ENCODE assay signal across 8 cellular contexts in the genomic region with DNA sequence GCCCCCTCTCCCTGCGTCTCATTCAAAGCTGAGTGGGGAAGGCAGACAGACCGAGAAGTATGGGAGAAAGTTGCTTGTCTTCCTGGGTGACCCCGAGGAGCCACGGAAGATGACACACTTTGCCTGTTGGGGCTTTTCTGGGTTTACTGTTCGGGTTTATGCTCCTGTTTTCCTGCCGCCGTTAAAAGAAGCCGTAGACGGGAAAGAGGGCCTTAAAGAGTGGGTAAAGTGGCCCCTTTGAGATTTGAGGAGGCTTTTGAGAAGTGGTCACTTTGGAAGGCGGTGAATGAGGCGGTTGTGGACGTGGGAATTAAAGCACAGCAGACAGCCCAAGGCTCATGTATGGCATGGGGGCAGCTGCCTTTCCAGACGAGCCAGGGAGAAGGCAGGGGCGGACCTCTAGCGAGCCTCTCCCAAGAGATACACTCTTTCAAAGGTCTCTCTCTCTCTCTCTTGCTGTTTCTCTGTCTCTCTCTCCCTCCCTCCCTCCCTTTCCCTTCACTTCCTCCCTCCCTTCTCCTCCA. TPM values are rescaled to one million over a fixed set of nuclear protein-coding genes. Genes with fewer than 3 reads are reported as not detected.
DNase-seq lines count a peak whose midpoint lies in the region; ATAC-seq and TF ChIP-seq lines count a peak whose summit lies in the region.

No MANE protein-coding gene starts in this region.

- H3K4me3 ChIP-seq in ovary, result peak overlapping the region; percentile 86

- WGBS in ovary, 3 donors, result 0 to 2% (median 1%) methylated on average over 15 of the region's 15 CpGs

- H3K27me3 ChIP-seq in foreskin keratinocyte (no peaks in the 10 kb centered on the region), ovary (no peaks in the 10 kb centered on the region)

- H3K4me1 ChIP-seq in foreskin keratinocyte (peaks cover 20% of the 10 kb centered on the region), ovary (ENCODE audit: insufficient read depth) (peaks cover 5% of the 10 kb centered on the region)

- no peaks in the 10 kb centered on the region for H3K9me3 ChIP-seq in ovary

- TF ChIP-seq CTCF in CD14-positive monocyte (IDR thresholded peaks at IDR 0.05), result no peak
- TF ChIP-seq CTCF in VCaP (conservative IDR thresholded peaks at IDR 0.05), result no peak
- TF ChIP-seq CTCF in foreskin keratinocyte (conservative IDR thresholded peaks at IDR 0.05), result no peak
- TF ChIP-seq CTCF in ovary (IDR thresholded peaks at IDR 0.05), result no peak

- H3K27me3 Mint-ChIP-seq in CD14-positive monocyte (ENCODE audit: low read depth in 3 of 3), result peaks cover 25 to 38% (median 29%) of the 10 kb centered on the region in 3 donors

- TF ChIP-seq POLR2A in ovary (IDR thresholded peaks at IDR 0.05), result no peak

- H3K27ac ChIP-seq in VCaP, result peak overlapping the region; percentile 40; the same call in 1 of the 2 replicates
- peak overlapping the region; percentile 75 for H3K27ac ChIP-seq in foreskin keratinocyte
- H3K27ac ChIP-seq in ovary, result peak overlapping the region; percentile 89 to 93

- H3K9me3 Mint-ChIP-seq in CD14-positive monocyte, result peaks cover 0 to 4% (median 0%) of the 10 kb centered on the region in 7 donors

- intact Hi-C loops in CD14-positive monocyte (cut with micrococcal nuclease) (no loop called here), ovary (cut with DNase I) (loop anchor here in 2 of 4 donors (10.0 kb wide), 2 partner anchors 189 to 459 kb away; no protein-coding TSS in a partner anchor)

- no peaks in the 10 kb centered on the region for H3K36me3 Mint-ChIP-seq in CD14-positive monocyte

- no peak for TF ChIP-seq EP300 in ovary (IDR thresholded peaks at IDR 0.05)

- DNase-seq in CD14-positive monocyte (ENCODE audit: low spot score) (no peak), foreskin keratinocyte (peak; percentile 23 to 54), ovary (peak; percentile 18 to 51 (median 39)), NCI-H2081 treated with DMSO at 0.1 percent for 48 hours (lab: John Stamatoyannopoulos, UW) (no peak)

- peaks cover 17% of the 10 kb centered on the region for H3K4me1 Mint-ChIP-seq in CD14-positive monocyte

- H3K27ac Mint-ChIP-seq in CD14-positive monocyte, result peak overlapping the region in 1 of 7 donors; percentile 70

- H3K4me3 Mint-ChIP-seq in CD14-positive monocyte, result peak overlapping the region; percentile 79 to 90

- ATAC-seq in GM19035 (IDR thresholded peaks at IDR 0.05; ENCODE audit: unreplicated experiment) (peak; percentile 30), HG03354 (IDR thresholded peaks at IDR 0.05; ENCODE audit: poor library complexity, severe bottlenecking, unreplicated experiment) (peak; percentile 26), foreskin keratinocyte (peak; percentile 61), HG03025 (IDR thresholded peaks at IDR 0.05; ENCODE audit: low FRiP score, unreplicated experiment) (no peak)

- H3K36me3 ChIP-seq in ovary, result no peaks in the 10 kb centered on the region

RNA-seq across cellular contexts. Expression of a gene that starts 0.5 kb away (rescaled TPM):
- polyA plus RNA-seq in CD14-positive monocyte (under 1 TPM; 0.14 to 0.46 TPM), foreskin keratinocyte (12.6 and 15.5 TPM in 2 replicates), ovary (100 to 1,000 TPM; 102 to 136 TPM)
- total RNA-seq in foreskin keratinocyte (20.9 and 21.8 TPM in 2 replicates), ovary (10 to 100 TPM; 19.7 to 69.3 (median 41.5) TPM)

RNA-seq across cellular contexts. Expression of a gene that starts 52.0 kb away (rescaled TPM):
- 10 to 100 TPM in 1 of 2 donors, 1 to 10 TPM in 1; 8.4 to 11.0 TPM for polyA plus RNA-seq in CD14-positive monocyte
- 14.5 and 17.7 TPM in 2 replicates for total RNA-seq in foreskin keratinocyte
- polyA plus RNA-seq in foreskin keratinocyte, result 5.0 and 5.1 TPM in 2 replicates
- 10 to 100 TPM; 19.9 to 45.5 (median 33.9) TPM for total RNA-seq in ovary
- 10 to 100 TPM; 10.8 to 13.6 TPM for polyA plus RNA-seq in ovary

Comparison
In these comparisons a context has a peak if more than half of its experiments do, and no peak if none do; other contexts are left out.
1. DNase-seq: peak in foreskin keratinocyte (2 of 2) and ovary (5 of 5); none in CD14-positive monocyte (single experiment) and NCI-H2081 treated with DMSO at 0.1 percent for 48 hours (single experiment).
2. H3K27ac ChIP-seq: peak in every context shown above with its lines; median percentile 91 in ovary; 75 in foreskin keratinocyte; 40 in VCaP.